1 cellular context compared by ENCODE assay signal in the genomic region with DNA sequence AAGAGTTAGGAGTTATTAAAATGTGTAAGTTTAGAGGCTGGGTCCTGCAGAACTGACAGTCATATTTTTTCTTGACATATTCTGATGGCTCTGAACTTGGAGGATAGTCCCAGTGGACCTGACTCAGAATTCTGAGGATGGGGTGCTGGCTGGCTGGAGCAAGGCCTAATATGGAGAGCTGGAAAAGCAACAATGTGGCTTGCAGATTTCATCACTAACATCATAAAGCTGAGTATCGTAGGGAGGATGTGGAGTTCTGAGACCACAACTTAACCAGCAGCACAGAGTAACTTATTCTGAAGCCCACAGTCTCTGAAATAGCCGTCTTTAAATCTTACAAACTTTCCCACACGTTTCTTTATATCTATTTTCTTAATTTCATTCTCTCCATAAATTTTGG.
TF ChIP-seq lines count a peak whose summit lies in the region.

No MANE protein-coding gene starts in this region.

TF ChIP-seq in SK-N-SH, 30 proteins besides CTCF, POLR2A, EP300 and RAD21 (continued from another document):
- TF ChIP-seq, protein P1, sequence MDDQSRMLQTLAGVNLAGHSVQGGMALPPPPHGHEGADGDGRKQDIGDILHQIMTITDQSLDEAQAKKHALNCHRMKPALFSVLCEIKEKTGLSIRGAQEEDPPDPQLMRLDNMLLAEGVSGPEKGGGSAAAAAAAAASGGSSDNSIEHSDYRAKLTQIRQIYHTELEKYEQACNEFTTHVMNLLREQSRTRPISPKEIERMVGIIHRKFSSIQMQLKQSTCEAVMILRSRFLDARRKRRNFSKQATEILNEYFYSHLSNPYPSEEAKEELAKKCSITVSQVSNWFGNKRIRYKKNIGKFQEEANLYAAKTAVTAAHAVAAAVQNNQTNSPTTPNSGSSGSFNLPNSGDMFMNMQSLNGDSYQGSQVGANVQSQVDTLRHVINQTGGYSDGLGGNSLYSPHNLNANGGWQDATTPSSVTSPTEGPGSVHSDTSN (IDR thresholded peaks at IDR 0.05): no peak
- TF ChIP-seq FOXM1 (IDR thresholded peaks at IDR 0.05; ENCODE audit: low read depth) (no peak), RXRA (IDR thresholded peaks at IDR 0.05; ENCODE audit: borderline replicate concordance, low read depth) (no peak), FOSL2 (IDR thresholded peaks at IDR 0.05; ENCODE audit: borderline replicate concordance, low read depth) (no peak), RFX5 (IDR thresholded peaks at IDR 0.05; ENCODE audit: low read length) (no peak), CHD2 (IDR thresholded peaks at IDR 0.05; ENCODE audit: low read length, partially characterized antibody) (no peak), EZH2phosphoT487 (IDR thresholded peaks at IDR 0.05; ENCODE audit: borderline replicate concordance, low read depth) (no peak), GATA2 (CRISPR knock-in tag; IDR thresholded peaks at IDR 0.05) (no peak), SIN3A (IDR thresholded peaks at IDR 0.05; ENCODE audit: borderline replicate concordance, low read depth, low read length) (no peak), TAF1 (IDR thresholded peaks at IDR 0.05; ENCODE audit: borderline replicate concordance, low read depth, low read length) (no peak), JUND (IDR thresholded peaks at IDR 0.05) (no peak), TEAD4 (IDR thresholded peaks at IDR 0.05; ENCODE audit: borderline replicate concordance, insufficient read depth) (no peak), POLR2AphosphoS5 (IDR thresholded peaks at IDR 0.05; ENCODE audit: low read depth, low read length) (no peak)
- TF ChIP-seq, protein P2, sequence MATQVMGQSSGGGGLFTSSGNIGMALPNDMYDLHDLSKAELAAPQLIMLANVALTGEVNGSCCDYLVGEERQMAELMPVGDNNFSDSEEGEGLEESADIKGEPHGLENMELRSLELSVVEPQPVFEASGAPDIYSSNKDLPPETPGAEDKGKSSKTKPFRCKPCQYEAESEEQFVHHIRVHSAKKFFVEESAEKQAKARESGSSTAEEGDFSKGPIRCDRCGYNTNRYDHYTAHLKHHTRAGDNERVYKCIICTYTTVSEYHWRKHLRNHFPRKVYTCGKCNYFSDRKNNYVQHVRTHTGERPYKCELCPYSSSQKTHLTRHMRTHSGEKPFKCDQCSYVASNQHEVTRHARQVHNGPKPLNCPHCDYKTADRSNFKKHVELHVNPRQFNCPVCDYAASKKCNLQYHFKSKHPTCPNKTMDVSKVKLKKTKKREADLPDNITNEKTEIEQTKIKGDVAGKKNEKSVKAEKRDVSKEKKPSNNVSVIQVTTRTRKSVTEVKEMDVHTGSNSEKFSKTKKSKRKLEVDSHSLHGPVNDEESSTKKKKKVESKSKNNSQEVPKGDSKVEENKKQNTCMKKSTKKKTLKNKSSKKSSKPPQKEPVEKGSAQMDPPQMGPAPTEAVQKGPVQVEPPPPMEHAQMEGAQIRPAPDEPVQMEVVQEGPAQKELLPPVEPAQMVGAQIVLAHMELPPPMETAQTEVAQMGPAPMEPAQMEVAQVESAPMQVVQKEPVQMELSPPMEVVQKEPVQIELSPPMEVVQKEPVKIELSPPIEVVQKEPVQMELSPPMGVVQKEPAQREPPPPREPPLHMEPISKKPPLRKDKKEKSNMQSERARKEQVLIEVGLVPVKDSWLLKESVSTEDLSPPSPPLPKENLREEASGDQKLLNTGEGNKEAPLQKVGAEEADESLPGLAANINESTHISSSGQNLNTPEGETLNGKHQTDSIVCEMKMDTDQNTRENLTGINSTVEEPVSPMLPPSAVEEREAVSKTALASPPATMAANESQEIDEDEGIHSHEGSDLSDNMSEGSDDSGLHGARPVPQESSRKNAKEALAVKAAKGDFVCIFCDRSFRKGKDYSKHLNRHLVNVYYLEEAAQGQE (IDR thresholded peaks at IDR 0.05; ENCODE audit: low read depth, low read length): no peak
